In genomic region chrX:152656890-152657289, GRCh38 we compare ENCODE assay signal across 34 cellular contexts. TPM values are rescaled to one million over a fixed set of nuclear protein-coding genes. Genes with fewer than 3 reads are reported as not detected.
"Had no signal": no experiment of that assay in that cellular context is flagged by ENCODE, and none has a peak within 500 bp of the region (broad histone marks: within the 10 kb centered on the region; RNA-seq: fewer than 3 reads in every experiment).

No MANE protein-coding gene starts in this region.

- H3K9me3 Mint-ChIP-seq: activated CD4-positive, alpha-beta memory T cell treated with anti-CD3 and anti-CD28 coated beads for 36 hours; activated CD4-positive, alpha-beta T cell treated with anti-CD3 and anti-CD28 coated beads, Interleukin-2, amount 10 ng/mL, durations not matched to agents 24 days and 14 days; activated naive CD4-positive, alpha-beta T cell treated with anti-CD3 and anti-CD28 coated beads, Interleukin-2, amount 10 ng/mL, durations not matched to agents 7 days and 5 days; activated naive CD4-positive, alpha-beta T cell treated with anti-CD3 and anti-CD28 coated beads, Interleukin-2, amount 50 U/mL, for 72 hours; activated naive CD8-positive, alpha-beta T cell treated with anti-CD3 and anti-CD28 coated beads, Interleukin-2, amount 10 ng/mL, durations not matched to agents 7 days and 5 days; dendritic cell treated with granulocyte-macrophage colony-stimulating factor and Interleukin-4, amounts not matched to agents 40 ng/mL and 50 ng/mL, for 4 days had no signal

- H3K27me3 ChIP-seq: ascending aorta, cardiac muscle cell, colonic mucosa, foreskin keratinocyte, gastrocnemius medialis had no signal

- H3K27ac Mint-ChIP-seq: activated CD4-positive, alpha-beta memory T cell treated with anti-CD3 and anti-CD28 coated beads for 36 hours; activated CD4-positive, alpha-beta T cell treated with anti-CD3 and anti-CD28 coated beads for 36 hours; activated CD4-positive, alpha-beta T cell treated with anti-CD3 and anti-CD28 coated beads, Interleukin-2, amount 10 ng/mL, durations not matched to agents 24 days and 14 days; activated CD8-positive, alpha-beta memory T cell treated with anti-CD3 and anti-CD28 coated beads, Interleukin-2, amount 10 ng/mL, durations not matched to agents 7 days and 5 days; activated CD8-positive, alpha-beta T cell treated with anti-CD3 and anti-CD28 coated beads, Interleukin-2, amount 10 ng/mL, durations not matched to agents 7 days and 5 days; activated naive CD4-positive, alpha-beta T cell treated with anti-CD3 and anti-CD28 coated beads, Interleukin-2, amount 10 ng/mL, durations not matched to agents 7 days and 5 days; activated naive CD4-positive, alpha-beta T cell treated with anti-CD3 and anti-CD28 coated beads, Interleukin-2, amount 50 U/mL, for 72 hours; activated naive CD8-positive, alpha-beta T cell treated with anti-CD3 and anti-CD28 coated beads, Interleukin-2, amount 10 ng/mL, durations not matched to agents 7 days and 5 days; brain; dendritic cell treated with granulocyte-macrophage colony-stimulating factor and Interleukin-4, amounts not matched to agents 40 ng/mL and 50 ng/mL, for 4 days; endodermal cell had no signal

- H3K27me3 Mint-ChIP-seq: activated CD4-positive, alpha-beta memory T cell treated with anti-CD3 and anti-CD28 coated beads for 36 hours; activated CD4-positive, alpha-beta T cell treated with anti-CD3 and anti-CD28 coated beads, Interleukin-2, amount 10 ng/mL, durations not matched to agents 24 days and 14 days; activated CD8-positive, alpha-beta memory T cell treated with anti-CD3 and anti-CD28 coated beads, Interleukin-2, amount 10 ng/mL, durations not matched to agents 7 days and 5 days; dendritic cell treated with granulocyte-macrophage colony-stimulating factor and Interleukin-4, amounts not matched to agents 40 ng/mL and 50 ng/mL, for 4 days had no signal

- H3K4me3 Mint-ChIP-seq: activated CD4-positive, alpha-beta memory T cell treated with anti-CD3 and anti-CD28 coated beads for 36 hours; activated CD4-positive, alpha-beta T cell treated with anti-CD3 and anti-CD28 coated beads for 36 hours; activated CD4-positive, alpha-beta T cell treated with anti-CD3 and anti-CD28 coated beads, Interleukin-2, amount 10 ng/mL, durations not matched to agents 24 days and 14 days; activated CD8-positive, alpha-beta memory T cell treated with anti-CD3 and anti-CD28 coated beads, Interleukin-2, amount 10 ng/mL, durations not matched to agents 7 days and 5 days; activated CD8-positive, alpha-beta T cell treated with anti-CD3 and anti-CD28 coated beads, Interleukin-2, amount 10 ng/mL, durations not matched to agents 7 days and 5 days; activated naive CD4-positive, alpha-beta T cell treated with anti-CD3 and anti-CD28 coated beads, Interleukin-2, amount 10 ng/mL, durations not matched to agents 7 days and 5 days; activated naive CD8-positive, alpha-beta T cell treated with anti-CD3 and anti-CD28 coated beads, Interleukin-2, amount 10 ng/mL, durations not matched to agents 7 days and 5 days; brain; dendritic cell treated with granulocyte-macrophage colony-stimulating factor and Interleukin-4, amounts not matched to agents 40 ng/mL and 50 ng/mL, for 4 days; endodermal cell had no signal

- H3K4me3 ChIP-seq: ascending aorta, breast epithelium, cardiac muscle cell, colonic mucosa, dorsolateral prefrontal cortex, gastrocnemius medialis had no signal

- H3K36me3 Mint-ChIP-seq: activated CD4-positive, alpha-beta memory T cell treated with anti-CD3 and anti-CD28 coated beads for 36 hours; activated CD8-positive, alpha-beta memory T cell treated with anti-CD3 and anti-CD28 coated beads, Interleukin-2, amount 10 ng/mL, durations not matched to agents 7 days and 5 days; activated naive CD4-positive, alpha-beta T cell treated with anti-CD3 and anti-CD28 coated beads, Interleukin-2, amount 10 ng/mL, durations not matched to agents 7 days and 5 days; activated naive CD4-positive, alpha-beta T cell treated with anti-CD3 and anti-CD28 coated beads, Interleukin-2, amount 50 U/mL, for 72 hours; activated naive CD8-positive, alpha-beta T cell treated with anti-CD3 and anti-CD28 coated beads, Interleukin-2, amount 10 ng/mL, durations not matched to agents 7 days and 5 days; brain had no signal

- DNase-seq: activated CD4-positive, alpha-beta memory T cell treated with anti-CD3 and anti-CD28 coated beads for 36 hours; activated CD4-positive, alpha-beta T cell treated with anti-CD3 and anti-CD28 coated beads for 36 hours; activated CD4-positive, alpha-beta T cell treated with anti-CD3 and anti-CD28 coated beads, Interleukin-2, amount 10 ng/mL, durations not matched to agents 24 days and 14 days; activated CD4-positive, CD25-positive, alpha-beta regulatory T cell; activated CD4-positive, CD25-positive, alpha-beta regulatory T cell treated with anti-CD3 and anti-CD28 coated beads, Interleukin-2, amount 50 U/mL, for 72 hours; activated CD8-positive, alpha-beta memory T cell treated with anti-CD3 and anti-CD28 coated beads, Interleukin-2, amount 10 ng/mL, durations not matched to agents 7 days and 5 days; activated CD8-positive, alpha-beta memory T cell treated with anti-CD3 and anti-CD28 coated beads, Interleukin-2, amount 50 U/mL, for 4 hours; activated CD8-positive, alpha-beta T cell treated with anti-CD3 and anti-CD28 coated beads, Interleukin-2, amount 10 ng/mL, durations not matched to agents 7 days and 5 days; activated gamma-delta T cell; activated naive CD4-positive, alpha-beta T cell; activated naive CD4-positive, alpha-beta T cell treated with anti-CD3 and anti-CD28 coated beads, Interleukin-2, amount 10 ng/mL, durations not matched to agents 7 days and 5 days; activated naive CD8-positive, alpha-beta T cell treated with anti-CD3 and anti-CD28 coated beads, Interleukin-2, amount 10 ng/mL, durations not matched to agents 7 days and 5 days; activated T-cell treated with anti-CD3 and anti-CD28 coated beads, Interleukin-2, amount 50 U/mL, for 1 hour; activated T-cell treated with anti-CD3 and anti-CD28 coated beads, Interleukin-2, amount 50 U/mL, for 48 hours; central memory CD4-positive, alpha-beta T cell; cerebellar nuclear complex; colonic mucosa; dorsolateral prefrontal cortex; effector memory CD4-positive, alpha-beta T cell; endodermal cell; foreskin keratinocyte; gastrocnemius medialis; T-helper 2 cell had no signal

- ATAC-seq: activated CD4-positive, alpha-beta T cell treated with anti-CD3 and anti-CD28 coated beads for 36 hours; activated CD8-positive, alpha-beta memory T cell treated with anti-CD3 and anti-CD28 coated beads, Interleukin-2, amount 10 ng/mL, durations not matched to agents 7 days and 5 days; activated CD8-positive, alpha-beta T cell treated with anti-CD3 and anti-CD28 coated beads, Interleukin-2, amount 10 ng/mL, durations not matched to agents 7 days and 5 days; activated naive CD4-positive, alpha-beta T cell treated with anti-CD3 and anti-CD28 coated beads, Interleukin-2, amount 50 U/mL, for 72 hours; esophagus mucosa; foreskin keratinocyte; gastrocnemius medialis had no signal

- H3K36me3 ChIP-seq: ascending aorta, breast epithelium, cardiac muscle cell, colonic mucosa, gastrocnemius medialis had no signal

- H3K27ac ChIP-seq: ascending aorta, breast epithelium, cardiac muscle cell, colonic mucosa, dorsolateral prefrontal cortex, foreskin keratinocyte, gastrocnemius medialis had no signal

- H3K4me1 ChIP-seq: ascending aorta, breast epithelium, colonic mucosa, foreskin keratinocyte, gastrocnemius medialis had no signal

- H3K4me1 Mint-ChIP-seq: activated CD4-positive, alpha-beta T cell treated with anti-CD3 and anti-CD28 coated beads for 36 hours; activated CD4-positive, alpha-beta T cell treated with anti-CD3 and anti-CD28 coated beads, Interleukin-2, amount 10 ng/mL, durations not matched to agents 24 days and 14 days; activated CD8-positive, alpha-beta memory T cell treated with anti-CD3 and anti-CD28 coated beads, Interleukin-2, amount 10 ng/mL, durations not matched to agents 7 days and 5 days; activated naive CD4-positive, alpha-beta T cell treated with anti-CD3 and anti-CD28 coated beads, Interleukin-2, amount 10 ng/mL, durations not matched to agents 7 days and 5 days; activated naive CD8-positive, alpha-beta T cell treated with anti-CD3 and anti-CD28 coated beads, Interleukin-2, amount 10 ng/mL, durations not matched to agents 7 days and 5 days; brain; endodermal cell had no signal

- H3K9me3 ChIP-seq: ascending aorta, breast epithelium, colonic mucosa, gastrocnemius medialis had no signal

RNA-seq across cellular contexts. Expression of gene GABRQ, which starts 19.2 kb away (rescaled TPM):
- total RNA-seq: activated CD4-positive, alpha-beta memory T cell treated with anti-CD3 and anti-CD28 coated beads for 36 hours; activated CD4-positive, alpha-beta T cell treated with anti-CD3 and anti-CD28 coated beads, Interleukin-2, amount 10 ng/mL, durations not matched to agents 24 days and 14 days; activated CD8-positive, alpha-beta memory T cell treated with anti-CD3 and anti-CD28 coated beads for 36 hours; activated CD8-positive, alpha-beta memory T cell treated with anti-CD3 and anti-CD28 coated beads, Interleukin-2, amount 10 ng/mL, durations not matched to agents 7 days and 5 days; activated CD8-positive, alpha-beta T cell treated with anti-CD3 and anti-CD28 coated beads, Interleukin-2, amount 10 ng/mL, durations not matched to agents 7 days and 5 days; activated naive CD8-positive, alpha-beta T cell treated with anti-CD3 and anti-CD28 coated beads, Interleukin-2, amount 10 ng/mL, durations not matched to agents 7 days and 5 days; ascending aorta; breast epithelium; gastrocnemius medialis; glomerular endothelial cell had no signal
- polyA plus RNA-seq: cardiac muscle cell, foreskin keratinocyte had no signal

RNA-seq across cellular contexts. Expression of gene MAGEA3, which starts 41.7 kb away (rescaled TPM):
- total RNA-seq: activated CD4-positive, alpha-beta memory T cell treated with anti-CD3 and anti-CD28 coated beads for 36 hours; activated CD4-positive, alpha-beta T cell treated with anti-CD3 and anti-CD28 coated beads for 36 hours; activated CD4-positive, alpha-beta T cell treated with anti-CD3 and anti-CD28 coated beads, Interleukin-2, amount 10 ng/mL, durations not matched to agents 24 days and 14 days; activated CD8-positive, alpha-beta memory T cell treated with anti-CD3 and anti-CD28 coated beads for 36 hours; activated CD8-positive, alpha-beta memory T cell treated with anti-CD3 and anti-CD28 coated beads, Interleukin-2, amount 10 ng/mL, durations not matched to agents 7 days and 5 days; activated CD8-positive, alpha-beta T cell treated with anti-CD3 and anti-CD28 coated beads, Interleukin-2, amount 10 ng/mL, durations not matched to agents 7 days and 5 days; activated naive CD4-positive, alpha-beta T cell treated with anti-CD3 and anti-CD28 coated beads, Interleukin-2, amount 50 U/mL, for 72 hours; activated naive CD8-positive, alpha-beta T cell treated with anti-CD3 and anti-CD28 coated beads, Interleukin-2, amount 10 ng/mL, durations not matched to agents 7 days and 5 days; ascending aorta; breast epithelium; cardiac muscle cell; dorsolateral prefrontal cortex; endodermal cell; epithelial cell of proximal tubule; esophagus mucosa; foreskin keratinocyte; gastrocnemius medialis; glomerular endothelial cell; T-helper 1 cell treated with Interleukin-12 subunit alpha and Interleukin-12 subunit beta and Interleukin-4 antibody, amounts not matched to agents 30 ng/mL and 1 ng/mL, for 36 hours had no signal
- polyA plus RNA-seq: cardiac muscle cell, foreskin keratinocyte had no signal

RNA-seq across cellular contexts. Expression of gene CSAG2, which starts 52.2 kb away (rescaled TPM):
- total RNA-seq: activated CD4-positive, alpha-beta T cell treated with anti-CD3 and anti-CD28 coated beads, Interleukin-2, amount 10 ng/mL, durations not matched to agents 24 days and 14 days; activated CD8-positive, alpha-beta memory T cell treated with anti-CD3 and anti-CD28 coated beads for 36 hours; activated CD8-positive, alpha-beta T cell treated with anti-CD3 and anti-CD28 coated beads, Interleukin-2, amount 10 ng/mL, durations not matched to agents 7 days and 5 days; activated naive CD4-positive, alpha-beta T cell treated with anti-CD3 and anti-CD28 coated beads, Interleukin-2, amount 50 U/mL, for 72 hours; ascending aorta; breast epithelium; cardiac muscle cell; colonic mucosa; epithelial cell of proximal tubule; esophagus mucosa; foreskin keratinocyte; gastrocnemius medialis; glomerular endothelial cell; T-helper 1 cell treated with Interleukin-12 subunit alpha and Interleukin-12 subunit beta and Interleukin-4 antibody, amounts not matched to agents 30 ng/mL and 1 ng/mL, for 36 hours had no signal
- polyA plus RNA-seq: cardiac muscle cell, foreskin keratinocyte had no signal

RNA-seq across cellular contexts. Expression of gene MAGEA2B, which starts 57.5 kb away (rescaled TPM):
- total RNA-seq: activated CD4-positive, alpha-beta memory T cell treated with anti-CD3 and anti-CD28 coated beads for 36 hours; activated CD4-positive, alpha-beta T cell treated with anti-CD3 and anti-CD28 coated beads for 36 hours; activated CD4-positive, alpha-beta T cell treated with anti-CD3 and anti-CD28 coated beads, Interleukin-2, amount 10 ng/mL, durations not matched to agents 24 days and 14 days; activated CD8-positive, alpha-beta memory T cell treated with anti-CD3 and anti-CD28 coated beads for 36 hours; activated CD8-positive, alpha-beta memory T cell treated with anti-CD3 and anti-CD28 coated beads, Interleukin-2, amount 10 ng/mL, durations not matched to agents 7 days and 5 days; activated CD8-positive, alpha-beta T cell treated with anti-CD3 and anti-CD28 coated beads, Interleukin-2, amount 10 ng/mL, durations not matched to agents 7 days and 5 days; activated naive CD4-positive, alpha-beta T cell treated with anti-CD3 and anti-CD28 coated beads, Interleukin-2, amount 50 U/mL, for 72 hours; activated naive CD8-positive, alpha-beta T cell treated with anti-CD3 and anti-CD28 coated beads, Interleukin-2, amount 10 ng/mL, durations not matched to agents 7 days and 5 days; ascending aorta; breast epithelium; cardiac muscle cell; dorsolateral prefrontal cortex; endodermal cell; epithelial cell of proximal tubule; esophagus mucosa; foreskin keratinocyte; gastrocnemius medialis; glomerular endothelial cell; T-helper 1 cell treated with Interleukin-12 subunit alpha and Interleukin-12 subunit beta and Interleukin-4 antibody, amounts not matched to agents 30 ng/mL and 1 ng/mL, for 36 hours had no signal
- polyA plus RNA-seq: foreskin keratinocyte had no signal
